ENCODE assay signal across 8 cellular contexts in the genomic region with DNA sequence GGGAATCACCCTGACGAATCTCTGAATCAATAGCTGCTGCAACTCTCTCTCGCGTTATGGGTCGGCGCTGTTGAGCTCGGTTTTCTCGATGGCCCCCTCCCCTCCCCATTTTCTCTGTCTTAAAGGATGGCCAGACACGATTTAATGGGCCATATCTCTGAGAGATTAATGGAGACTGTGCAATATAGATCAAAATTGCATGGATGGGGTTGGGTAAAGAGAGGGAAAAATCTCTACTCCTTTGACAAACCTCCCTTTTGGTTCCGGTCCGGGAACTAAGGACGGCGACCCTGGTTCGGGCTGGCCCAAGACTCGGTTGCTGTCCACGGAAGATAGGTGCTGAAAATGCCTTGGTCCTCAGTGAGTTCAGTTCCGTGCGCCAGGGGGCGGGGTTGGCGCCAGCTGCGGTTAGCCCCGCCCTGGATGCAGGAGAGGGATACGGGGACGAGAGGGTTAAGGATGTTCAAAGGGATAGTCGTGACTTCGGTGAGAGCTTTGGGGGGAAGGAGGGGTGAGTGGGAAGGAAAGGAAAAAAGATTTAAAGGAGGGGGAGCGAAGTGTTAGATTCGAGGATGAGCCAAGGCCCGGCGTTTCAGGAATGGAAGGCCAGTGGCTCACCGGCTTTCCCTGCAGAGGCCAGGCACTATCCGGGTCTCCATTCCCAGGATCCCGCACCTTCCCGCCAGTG.
DNase-seq lines count a peak whose midpoint lies in the region; ATAC-seq, FAIRE-seq and TF ChIP-seq lines count a peak whose summit lies in the region.

No MANE protein-coding gene starts in this region.

- no peak overlapping the region for H3K4me3 ChIP-seq in endothelial cell of umbilical vein (replicated peaks in 1 of 3; ENCODE audit: insufficient read depth in 1 of 3, low read depth in 1 of 3, low read length in 3 of 3)
- peak overlapping the region; percentile 60 for H3K4me3 ChIP-seq in osteoblast (ENCODE audit: insufficient read depth, low read length)

- dilution Hi-C loops in endothelial cell of umbilical vein (cut with MboI; ENCODE audit: extremely low pct_ligation_motif_present, low sequenced_read_pairs): no loop called here

- H3K9ac ChIP-seq in endothelial cell of umbilical vein (replicated peaks; ENCODE audit: extremely low read depth, insufficient read depth, low read length): no peak overlapping the region

- H3K27me3 ChIP-seq in endothelial cell of umbilical vein (ENCODE audit: control insufficient read depth in 2 of 2, insufficient read depth in 2 of 2, low read length in 2 of 2) (peaks cover 82 to 89% of the 10 kb centered on the region in 2 experiments), osteoblast (ENCODE audit: insufficient read depth, low read length) (peaks cover 93% of the 10 kb centered on the region)

- H3K9me3 ChIP-seq in endothelial cell of umbilical vein (replicated peaks; ENCODE audit: control insufficient read depth, insufficient read depth, low read length) (no peaks in the 10 kb centered on the region), osteoblast (ENCODE audit: low read depth, low read length) (no peaks in the 10 kb centered on the region)

- no peak overlapping the region for H3K4me2 ChIP-seq in endothelial cell of umbilical vein (ENCODE audit: insufficient read depth, low read length)
- H3K4me2 ChIP-seq in osteoblast (ENCODE audit: insufficient read depth, low read length): peak overlapping the region; percentile 82

- no peaks in the 10 kb centered on the region for H4K20me1 ChIP-seq in endothelial cell of umbilical vein (replicated peaks; ENCODE audit: control insufficient read depth, extremely low read depth, insufficient read depth, low read length)
- peaks cover 3% of the 10 kb centered on the region for H4K20me1 ChIP-seq in osteoblast (ENCODE audit: insufficient read depth, low read length)

- TF ChIP-seq POLR2A in endothelial cell of umbilical vein (IDR thresholded peaks at IDR 0.05; ENCODE audit: low read depth, low read length): no peak

- POLR2A ChIA-PET in endothelial cell of umbilical vein (lab: Charles Lee): no interaction called here

- H3K79me2 ChIP-seq in endothelial cell of umbilical vein (ENCODE audit: control insufficient read depth, insufficient read depth, low read length): no peaks in the 10 kb centered on the region
- H3K79me2 ChIP-seq in osteoblast (ENCODE audit: insufficient read depth, low read length): no peaks in the 10 kb centered on the region

- ATAC-seq in Right ventricle myocardium inferior (peak; percentile 47), GM21447 (IDR thresholded peaks at IDR 0.05; ENCODE audit: unreplicated experiment) (no peak), GM21367 (IDR thresholded peaks at IDR 0.05; ENCODE audit: unreplicated experiment) (no peak), GM19455 (IDR thresholded peaks at IDR 0.05; ENCODE audit: unreplicated experiment) (no peak)

- CTCF ChIA-PET in endothelial cell of umbilical vein (lab: Charles Lee): interaction anchor here (0.5 to 5.1 kb wide), 4 partner anchors 11 to 275 kb away, joined by 3 to 39 read pairs (median 4); no protein-coding TSS in a partner anchor

- no peak for DNase-seq in Right ventricle myocardium inferior (ENCODE audit: missing footprints)
- DNase-seq in cardiac septum (ENCODE audit: low spot score): no peak
- DNase-seq in NCI-H526 treated with DMSO at 0.1 percent for 48 hours (lab: John Stamatoyannopoulos, UW): peak; percentile 21
- peak; percentile 40 for DNase-seq in endothelial cell of umbilical vein (ENCODE audit: low read depth, low spot score)
- DNase-seq in osteoblast (ENCODE audit: insufficient read length, low spot score, missing footprints): peak; percentile 88

- H3K9me1 ChIP-seq in endothelial cell of umbilical vein (replicated peaks; ENCODE audit: control insufficient read depth, extremely low read depth, insufficient read depth, low read length): no peaks in the 10 kb centered on the region

- no peak for FAIRE-seq in endothelial cell of umbilical vein (lab: Jason Lieb, UNC)

- H3K27ac ChIP-seq in endothelial cell of umbilical vein (ENCODE audit: insufficient read depth, low read depth, low read length) (no peak overlapping the region), osteoblast (ENCODE audit: low read depth, low read length) (no peak overlapping the region)

- H2AFZ ChIP-seq in endothelial cell of umbilical vein (ENCODE audit: low read depth, low read length) (no peak overlapping the region), osteoblast (ENCODE audit: low read length) (no peak overlapping the region)

- peaks cover 5% of the 10 kb centered on the region for H3K4me1 ChIP-seq in endothelial cell of umbilical vein (ENCODE audit: control insufficient read depth, extremely low read depth, insufficient read depth, low read length)
- peaks cover 28% of the 10 kb centered on the region for H3K4me1 ChIP-seq in osteoblast (ENCODE audit: insufficient read depth, low read length)

- intact Hi-C loops in Right ventricle myocardium inferior (cut with DNase I) (loop anchor here (5.0 kb wide), 2 partner anchors 65 to 275 kb away; no protein-coding TSS in a partner anchor), cardiac septum (cut with DNase I) (loop anchor here (5.0 to 10.0 kb wide), 4 partner anchors 108 to 458 kb away; partner anchors contain the start of gene HSD17B12), endothelial cell of umbilical vein (cut with micrococcal nuclease) (loop anchor here (2.0 to 5.0 kb wide), 4 partner anchors 65 to 276 kb away; partner anchors contain the start of genes API5 and HSD17B12)

- no peaks in the 10 kb centered on the region for H3K36me3 ChIP-seq in endothelial cell of umbilical vein (ENCODE audit: control insufficient read depth in 2 of 2, extremely low read depth in 1 of 2, insufficient read depth in 2 of 2, low read length in 2 of 2)
- H3K36me3 ChIP-seq in osteoblast (ENCODE audit: insufficient read depth, low read length): no peaks in the 10 kb centered on the region

- TF ChIP-seq CTCF in endothelial cell of umbilical vein (IDR thresholded peaks at IDR 0.05; ENCODE audit: extremely low read depth in 1 of 2, insufficient read depth in 1 of 2, low read depth in 1 of 2, low read length in 2 of 2) (peak; percentile 15 to 43), osteoblast (IDR thresholded peaks at IDR 0.05; ENCODE audit: extremely low read depth, low read depth, low read length) (peak; percentile 27)

- BruUV-seq in endothelial cell of umbilical vein (replicated peaks; lab: Mats Ljungman, UMichigan): no TSS peak

TF ChIP-seq in endothelial cell of umbilical vein, 7 proteins besides CTCF, POLR2A, EP300 and RAD21:
- TF ChIP-seq EZH2 (IDR thresholded peaks at IDR 0.05; ENCODE audit: borderline replicate concordance, low read depth, low read length, severe bottlenecking) (no peak), POLR2AphosphoS5 (IDR thresholded peaks at IDR 0.05; ENCODE audit: insufficient read depth, low read depth, low read length) (no peak), JUN (IDR thresholded peaks at IDR 0.05; ENCODE audit: borderline replicate concordance, insufficient read depth, insufficient read length, low read depth) (no peak), MYC (IDR thresholded peaks at IDR 0.05; ENCODE audit: low read depth, low read length) (no peak), FOS (IDR thresholded peaks at IDR 0.05; ENCODE audit: borderline replicate concordance, insufficient read depth, low read length) (no peak), GATA2 (IDR thresholded peaks at IDR 0.05; ENCODE audit: insufficient read depth, insufficient read length, low read depth, low read length) (no peak)
- TF ChIP-seq, protein P1, sequence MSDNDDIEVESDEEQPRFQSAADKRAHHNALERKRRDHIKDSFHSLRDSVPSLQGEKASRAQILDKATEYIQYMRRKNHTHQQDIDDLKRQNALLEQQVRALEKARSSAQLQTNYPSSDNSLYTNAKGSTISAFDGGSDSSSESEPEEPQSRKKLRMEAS (IDR thresholded peaks at IDR 0.05; ENCODE audit: insufficient read depth, insufficient read length): no peak

Comparison
In these comparisons a context has a peak if more than half of its experiments do, and no peak if none do; other contexts are left out.
1. DNase-seq: peak in NCI-H526 treated with DMSO at 0.1 percent for 48 hours (single experiment), endothelial cell of umbilical vein (single experiment) and osteoblast (single experiment); none in Right ventricle myocardium inferior (single experiment) and cardiac septum (single experiment).